2 cellular contexts compared by ENCODE assay signal in the genomic region with DNA sequence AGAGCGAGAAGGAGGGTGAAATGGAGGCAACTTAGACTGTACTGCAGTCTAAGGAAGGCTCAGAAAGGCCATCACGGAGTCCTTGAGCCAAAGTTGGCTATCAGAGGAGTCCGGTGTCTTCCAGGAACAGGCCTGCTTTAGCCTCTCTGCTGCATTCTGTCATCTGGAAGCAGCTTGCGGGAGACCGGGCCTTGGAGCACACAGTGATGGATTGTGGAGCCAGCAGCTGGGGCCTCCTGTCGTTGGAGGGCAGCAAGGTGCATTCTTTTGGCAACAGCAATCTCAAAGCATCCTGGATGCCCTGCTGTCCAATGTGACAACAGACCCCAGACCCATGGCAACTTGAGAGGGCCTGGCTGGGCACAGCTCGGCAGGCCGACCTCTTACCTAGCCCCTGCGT.
TF ChIP-seq lines count a peak whose summit lies in the region.

No MANE protein-coding gene starts in this region.

TF ChIP-seq in GM23338, 12 proteins besides CTCF, POLR2A, EP300 and RAD21:
- TF ChIP-seq REST (IDR thresholded peaks at IDR 0.05; ENCODE audit: unreplicated experiment) = no peak
- no peak for TF ChIP-seq STAT1 (IDR thresholded peaks at IDR 0.05; ENCODE audit: unreplicated experiment)
- TF ChIP-seq ZNF331 (CRISPR knock-in tag; IDR thresholded peaks at IDR 0.05; ENCODE audit: low read depth) = no peak
- TF ChIP-seq EZH2 (IDR thresholded peaks at IDR 0.05; ENCODE audit: low read depth, unreplicated experiment) = no peak
- TF ChIP-seq ZNF114 (CRISPR knock-in tag; IDR thresholded peaks at IDR 0.05) = no peak

TF ChIP-seq in H1, 55 proteins besides CTCF, POLR2A, EP300 and RAD21:
- TF ChIP-seq ZNF274 (IDR thresholded peaks at IDR 0.05; ENCODE audit: borderline replicate concordance, extremely low read depth, low read length) = no peak
- TF ChIP-seq, protein P1, sequence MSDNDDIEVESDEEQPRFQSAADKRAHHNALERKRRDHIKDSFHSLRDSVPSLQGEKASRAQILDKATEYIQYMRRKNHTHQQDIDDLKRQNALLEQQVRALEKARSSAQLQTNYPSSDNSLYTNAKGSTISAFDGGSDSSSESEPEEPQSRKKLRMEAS (IDR thresholded peaks at IDR 0.05) = no peak
- TF ChIP-seq SIN3A (conservative IDR thresholded peaks at IDR 0.05 in 1 of 2, IDR thresholded peaks at IDR 0.05 in 1 of 2; ENCODE audit: low read depth in 1 of 2, low read length in 2 of 2) = no peak
- TF ChIP-seq, protein P2, sequence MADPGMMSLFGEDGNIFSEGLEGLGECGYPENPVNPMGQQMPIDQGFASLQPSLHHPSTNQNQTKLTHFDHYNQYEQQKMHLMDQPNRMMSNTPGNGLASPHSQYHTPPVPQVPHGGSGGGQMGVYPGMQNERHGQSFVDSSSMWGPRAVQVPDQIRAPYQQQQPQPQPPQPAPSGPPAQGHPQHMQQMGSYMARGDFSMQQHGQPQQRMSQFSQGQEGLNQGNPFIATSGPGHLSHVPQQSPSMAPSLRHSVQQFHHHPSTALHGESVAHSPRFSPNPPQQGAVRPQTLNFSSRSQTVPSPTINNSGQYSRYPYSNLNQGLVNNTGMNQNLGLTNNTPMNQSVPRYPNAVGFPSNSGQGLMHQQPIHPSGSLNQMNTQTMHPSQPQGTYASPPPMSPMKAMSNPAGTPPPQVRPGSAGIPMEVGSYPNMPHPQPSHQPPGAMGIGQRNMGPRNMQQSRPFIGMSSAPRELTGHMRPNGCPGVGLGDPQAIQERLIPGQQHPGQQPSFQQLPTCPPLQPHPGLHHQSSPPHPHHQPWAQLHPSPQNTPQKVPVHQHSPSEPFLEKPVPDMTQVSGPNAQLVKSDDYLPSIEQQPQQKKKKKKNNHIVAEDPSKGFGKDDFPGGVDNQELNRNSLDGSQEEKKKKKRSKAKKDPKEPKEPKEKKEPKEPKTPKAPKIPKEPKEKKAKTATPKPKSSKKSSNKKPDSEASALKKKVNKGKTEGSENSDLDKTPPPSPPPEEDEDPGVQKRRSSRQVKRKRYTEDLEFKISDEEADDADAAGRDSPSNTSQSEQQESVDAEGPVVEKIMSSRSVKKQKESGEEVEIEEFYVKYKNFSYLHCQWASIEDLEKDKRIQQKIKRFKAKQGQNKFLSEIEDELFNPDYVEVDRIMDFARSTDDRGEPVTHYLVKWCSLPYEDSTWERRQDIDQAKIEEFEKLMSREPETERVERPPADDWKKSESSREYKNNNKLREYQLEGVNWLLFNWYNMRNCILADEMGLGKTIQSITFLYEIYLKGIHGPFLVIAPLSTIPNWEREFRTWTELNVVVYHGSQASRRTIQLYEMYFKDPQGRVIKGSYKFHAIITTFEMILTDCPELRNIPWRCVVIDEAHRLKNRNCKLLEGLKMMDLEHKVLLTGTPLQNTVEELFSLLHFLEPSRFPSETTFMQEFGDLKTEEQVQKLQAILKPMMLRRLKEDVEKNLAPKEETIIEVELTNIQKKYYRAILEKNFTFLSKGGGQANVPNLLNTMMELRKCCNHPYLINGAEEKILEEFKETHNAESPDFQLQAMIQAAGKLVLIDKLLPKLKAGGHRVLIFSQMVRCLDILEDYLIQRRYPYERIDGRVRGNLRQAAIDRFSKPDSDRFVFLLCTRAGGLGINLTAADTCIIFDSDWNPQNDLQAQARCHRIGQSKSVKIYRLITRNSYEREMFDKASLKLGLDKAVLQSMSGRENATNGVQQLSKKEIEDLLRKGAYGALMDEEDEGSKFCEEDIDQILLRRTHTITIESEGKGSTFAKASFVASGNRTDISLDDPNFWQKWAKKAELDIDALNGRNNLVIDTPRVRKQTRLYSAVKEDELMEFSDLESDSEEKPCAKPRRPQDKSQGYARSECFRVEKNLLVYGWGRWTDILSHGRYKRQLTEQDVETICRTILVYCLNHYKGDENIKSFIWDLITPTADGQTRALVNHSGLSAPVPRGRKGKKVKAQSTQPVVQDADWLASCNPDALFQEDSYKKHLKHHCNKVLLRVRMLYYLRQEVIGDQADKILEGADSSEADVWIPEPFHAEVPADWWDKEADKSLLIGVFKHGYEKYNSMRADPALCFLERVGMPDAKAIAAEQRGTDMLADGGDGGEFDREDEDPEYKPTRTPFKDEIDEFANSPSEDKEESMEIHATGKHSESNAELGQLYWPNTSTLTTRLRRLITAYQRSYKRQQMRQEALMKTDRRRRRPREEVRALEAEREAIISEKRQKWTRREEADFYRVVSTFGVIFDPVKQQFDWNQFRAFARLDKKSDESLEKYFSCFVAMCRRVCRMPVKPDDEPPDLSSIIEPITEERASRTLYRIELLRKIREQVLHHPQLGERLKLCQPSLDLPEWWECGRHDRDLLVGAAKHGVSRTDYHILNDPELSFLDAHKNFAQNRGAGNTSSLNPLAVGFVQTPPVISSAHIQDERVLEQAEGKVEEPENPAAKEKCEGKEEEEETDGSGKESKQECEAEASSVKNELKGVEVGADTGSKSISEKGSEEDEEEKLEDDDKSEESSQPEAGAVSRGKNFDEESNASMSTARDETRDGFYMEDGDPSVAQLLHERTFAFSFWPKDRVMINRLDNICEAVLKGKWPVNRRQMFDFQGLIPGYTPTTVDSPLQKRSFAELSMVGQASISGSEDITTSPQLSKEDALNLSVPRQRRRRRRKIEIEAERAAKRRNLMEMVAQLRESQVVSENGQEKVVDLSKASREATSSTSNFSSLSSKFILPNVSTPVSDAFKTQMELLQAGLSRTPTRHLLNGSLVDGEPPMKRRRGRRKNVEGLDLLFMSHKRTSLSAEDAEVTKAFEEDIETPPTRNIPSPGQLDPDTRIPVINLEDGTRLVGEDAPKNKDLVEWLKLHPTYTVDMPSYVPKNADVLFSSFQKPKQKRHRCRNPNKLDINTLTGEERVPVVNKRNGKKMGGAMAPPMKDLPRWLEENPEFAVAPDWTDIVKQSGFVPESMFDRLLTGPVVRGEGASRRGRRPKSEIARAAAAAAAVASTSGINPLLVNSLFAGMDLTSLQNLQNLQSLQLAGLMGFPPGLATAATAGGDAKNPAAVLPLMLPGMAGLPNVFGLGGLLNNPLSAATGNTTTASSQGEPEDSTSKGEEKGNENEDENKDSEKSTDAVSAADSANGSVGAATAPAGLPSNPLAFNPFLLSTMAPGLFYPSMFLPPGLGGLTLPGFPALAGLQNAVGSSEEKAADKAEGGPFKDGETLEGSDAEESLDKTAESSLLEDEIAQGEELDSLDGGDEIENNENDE (IDR thresholded peaks at IDR 0.05; ENCODE audit: insufficient replicate concordance, low read length) = no peak
- no peak for TF ChIP-seq ASH2L (IDR thresholded peaks at IDR 0.05; ENCODE audit: low read length)
- TF ChIP-seq CHD1 (IDR thresholded peaks at IDR 0.05; ENCODE audit: low read depth, low read length) = no peak
- no peak for TF ChIP-seq HDAC2 (IDR thresholded peaks at IDR 0.05; ENCODE audit: borderline replicate concordance in 1 of 2, low read depth in 2 of 2, low read length in 2 of 2)
- no peak for TF ChIP-seq TEAD4 (IDR thresholded peaks at IDR 0.05; ENCODE audit: low read depth, low read length)
- TF ChIP-seq RXRA (IDR thresholded peaks at IDR 0.05; ENCODE audit: insufficient read depth, low read depth, low read length) = no peak
TF ChIP-seq in H1: peak in this region for 0.
